Comparison of ENCODE assay signal across 22 cellular contexts in genomic region chr6:151294561-151295101, GRCh38. TPM values are rescaled to one million over a fixed set of nuclear protein-coding genes. Genes with fewer than 3 reads are reported as not detected.
DNase-seq lines count a peak whose midpoint lies in the region; ATAC-seq, FAIRE-seq and TF ChIP-seq lines count a peak whose summit lies in the region.
"Had no signal": no experiment of that assay in that cellular context is flagged by ENCODE, and none has a peak within 500 bp of the region (broad histone marks: within the 10 kb centered on the region; RNA-seq: fewer than 3 reads in every experiment).

No MANE protein-coding gene starts in this region.

- H3K27ac ChIP-seq in HEK293 (ENCODE audit: extremely low read depth, low read depth, low read length) (no peak overlapping the region), muscle layer of colon (ENCODE audit: low read depth, low read length) (peak overlapping the region; percentile 98), thyroid gland (peak overlapping the region; percentile 25 to 92 (median 81)), right lobe of liver (no peak overlapping the region)
- H3K27ac ChIP-seq: WERI-Rb-1 had no signal

- H3K27me3 ChIP-seq in muscle layer of colon (ENCODE audit: control insufficient read depth in 1 of 2, insufficient read depth in 2 of 2, low read length in 2 of 2) (no peaks in the 10 kb centered on the region), thyroid gland (no peaks in the 10 kb centered on the region), right lobe of liver (no peaks in the 10 kb centered on the region)
- H3K27me3 ChIP-seq: adrenal gland had no signal

- H3K9me3 ChIP-seq in HEK293 (ENCODE audit: control insufficient read depth, insufficient read depth, low read depth, low read length): no peaks in the 10 kb centered on the region
- no peaks in the 10 kb centered on the region for H3K9me3 ChIP-seq in muscle layer of colon (ENCODE audit: low read length)
- no peaks in the 10 kb centered on the region for H3K9me3 ChIP-seq in thyroid gland
- no peaks in the 10 kb centered on the region for H3K9me3 ChIP-seq in right lobe of liver
- H3K9me3 ChIP-seq: adrenal gland, mucosa of descending colon had no signal

- peaks cover 37 to 67% of the 10 kb centered on the region in 2 donors for H3K27me3 Mint-ChIP-seq in natural killer cell (ENCODE audit: low read depth in 2 of 2)

- WGBS in thyroid gland, 2 donors: 38 to 48% methylated on average over 6 of the region's 6 CpGs
- WGBS in right lobe of liver (ENCODE audit: insufficient coverage, low coverage, low lambda C conversion rate, missing lambda C conversion rate): 76% methylated on average over 6 of the region's 6 CpGs

- no peak for TF ChIP-seq CTCF in HEK293 (tag by site-specific recombination; IDR thresholded peaks at IDR 0.05)
- TF ChIP-seq CTCF in thyroid gland (IDR thresholded peaks at IDR 0.05): no peak
- TF ChIP-seq CTCF in right lobe of liver (IDR thresholded peaks at IDR 0.05): no peak
- TF ChIP-seq CTCF in natural killer cell (IDR thresholded peaks at IDR 0.05): no peak

- H3K27ac Mint-ChIP-seq in natural killer cell: no peak overlapping the region
- H3K27ac Mint-ChIP-seq: IgD-negative memory B cell had no signal

- peak; percentile 85 for FAIRE-seq in endometrium (lab: Jason Lieb, UNC)

- DNase-seq in thyroid gland (no peak), right lobe of liver (no peak), natural killer cell (no peak), NCI-H146 (lab: John Stamatoyannopoulos, UW) (no peak)
- DNase-seq in activated naive CD4-positive, alpha-beta T cell (lab: John Stamatoyannopoulos, UW): no peak
- DNase-seq: activated CD4-positive, alpha-beta T cell treated with anti-CD3 and anti-CD28 coated beads, Interleukin-2, amount 50 U/mL, for 4 hours; activated gamma-delta T cell; adrenal gland; erythroblast; left ventricle myocardium superior; MM.1S; mucosa of descending colon; NCI-H2171; NCI-H526; stimulated activated CD8-positive, alpha-beta memory T cell treated with anti-CD3 and anti-CD28 coated beads, Interleukin-4, amount 100 ng/mL, for 48 hours; substantia nigra; T-helper 2 cell; WERI-Rb-1 had no signal

- peak overlapping the region; percentile 5 for H3K9ac ChIP-seq in muscle layer of colon (ENCODE audit: low read length)

- H3K4me1 Mint-ChIP-seq in natural killer cell: peaks cover 4 to 15% of the 10 kb centered on the region in 2 donors

- H3K4me3 ChIP-seq in HEK293 (ENCODE audit: low read depth, low read length) (no peak overlapping the region), muscle layer of colon (ENCODE audit: low read depth in 1 of 2, low read length in 2 of 2) (peak overlapping the region in 1 of 2 donors; percentile 17), thyroid gland (replicated peaks in 1 of 3) (no peak overlapping the region), right lobe of liver (no peak overlapping the region)
- H3K4me3 ChIP-seq: adrenal gland, mucosa of descending colon had no signal

- H3K9me3 Mint-ChIP-seq in natural killer cell: no peaks in the 10 kb centered on the region
- H3K9me3 Mint-ChIP-seq: IgD-negative memory B cell had no signal

- CTCF ChIA-PET in HEK293 (lab: Yijun Ruan, JAX): interaction anchor here (1.1 kb wide), 1 partner anchor 30 kb away, joined by 5 read pairs; no protein-coding TSS in a partner anchor

- POLR2A ChIA-PET in HEK293 (lab: Yijun Ruan, JAX): no interaction called here

- no peaks in the 10 kb centered on the region for H3K36me3 ChIP-seq in HEK293 (ENCODE audit: control insufficient read depth in 2 of 2, insufficient read depth in 1 of 2, low read length in 2 of 2)
- no peaks in the 10 kb centered on the region for H3K36me3 ChIP-seq in muscle layer of colon (ENCODE audit: insufficient read depth, low read length)
- H3K36me3 ChIP-seq in thyroid gland: no peaks in the 10 kb centered on the region
- H3K36me3 ChIP-seq in right lobe of liver: no peaks in the 10 kb centered on the region
- H3K36me3 ChIP-seq: adrenal gland, WERI-Rb-1 had no signal

- peaks cover 4% of the 10 kb centered on the region; the same call in 1 of the 2 replicates for H3K4me1 ChIP-seq in HEK293 (ENCODE audit: control insufficient read depth, insufficient read depth, low read length)
- peaks cover 95% of the 10 kb centered on the region for H3K4me1 ChIP-seq in muscle layer of colon (ENCODE audit: insufficient read depth, low read length)
- H3K4me1 ChIP-seq in thyroid gland: peaks cover 31 to 67% of the 10 kb centered on the region in 2 donors
- H3K4me1 ChIP-seq in right lobe of liver: no peaks in the 10 kb centered on the region
- H3K4me1 ChIP-seq: adrenal gland had no signal

- no peaks in the 10 kb centered on the region for H3K36me3 Mint-ChIP-seq in natural killer cell

- no peak overlapping the region for H3K4me3 Mint-ChIP-seq in natural killer cell
- H3K4me3 Mint-ChIP-seq: IgD-negative memory B cell had no signal

- intact Hi-C loops in thyroid gland (cut with DNase I) (no loop called here), right lobe of liver (cut with DNase I) (no loop called here), natural killer cell (cut with micrococcal nuclease) (no loop called here)

- ATAC-seq in right lobe of liver (no peak), natural killer cell (no peak)
- ATAC-seq: left ventricle myocardium superior, mucosa of descending colon had no signal

- TF ChIP-seq POLR2A in thyroid gland (IDR thresholded peaks at IDR 0.05) (no peak), right lobe of liver (IDR thresholded peaks at IDR 0.05) (no peak)

TF ChIP-seq in HEK293, 187 proteins besides CTCF, POLR2A, EP300 and RAD21:
- peak; percentile 84 for TF ChIP-seq ZIC2 (tag by site-specific recombination; IDR thresholded peaks at IDR 0.05)
- no peak for TF ChIP-seq ZNF521 (tag by site-specific recombination; IDR thresholded peaks at IDR 0.05)
- TF ChIP-seq GFI1B (tag by site-specific recombination; IDR thresholded peaks at IDR 0.05): 0 out of 2 replicates have a peak, but pooled peaks have one; percentile 46
- TF ChIP-seq GLIS1 (tag by site-specific recombination; IDR thresholded peaks at IDR 0.05): peak; percentile 62; the same call in 1 of the 2 replicates
- TF ChIP-seq SP3 (tag by site-specific recombination; IDR thresholded peaks at IDR 0.05): no peak
- no peak for TF ChIP-seq GLIS2 (tag by site-specific recombination; IDR thresholded peaks at IDR 0.05)
- TF ChIP-seq YY1 (tag by site-specific recombination; IDR thresholded peaks at IDR 0.05): no peak
- no peak for TF ChIP-seq RBAK (tag by site-specific recombination; IDR thresholded peaks at IDR 0.05)
- TF ChIP-seq PRDM6 (tag by site-specific recombination; IDR thresholded peaks at IDR 0.05): peak; percentile 38
- TF ChIP-seq ZNF596 (tag by site-specific recombination; IDR thresholded peaks at IDR 0.05): no peak

RNA-seq across cellular contexts. Expression of gene AKAP12, which starts 54.9 kb away (rescaled TPM):
- total RNA-seq in thyroid gland: 100 to 1,000 TPM in 2 of 4 donors, 10 to 100 TPM in 2; 50.7 to 108 (median 79.4) TPM
- 10 to 100 TPM in 5 of 6 experiments, 1 to 10 TPM in 1; 2.1 to 38.4 (median 23.0) TPM for total RNA-seq in right lobe of liver
- total RNA-seq in natural killer cell: 10 to 100 TPM in 1 of 3 donors, under 1 TPM in 2; 0.07 to 17.6 (median 0.75) TPM

Comparison
In these comparisons a context has a peak if more than half of its experiments do, and no peak if none do; other contexts are left out.
1. H3K27ac ChIP-seq: peak in muscle layer of colon (single experiment) and thyroid gland (3 of 3); none in HEK293 (single experiment) and right lobe of liver (0 of 3).